Comparison of ENCODE assay signal across 8 cellular contexts in the genomic region with DNA sequence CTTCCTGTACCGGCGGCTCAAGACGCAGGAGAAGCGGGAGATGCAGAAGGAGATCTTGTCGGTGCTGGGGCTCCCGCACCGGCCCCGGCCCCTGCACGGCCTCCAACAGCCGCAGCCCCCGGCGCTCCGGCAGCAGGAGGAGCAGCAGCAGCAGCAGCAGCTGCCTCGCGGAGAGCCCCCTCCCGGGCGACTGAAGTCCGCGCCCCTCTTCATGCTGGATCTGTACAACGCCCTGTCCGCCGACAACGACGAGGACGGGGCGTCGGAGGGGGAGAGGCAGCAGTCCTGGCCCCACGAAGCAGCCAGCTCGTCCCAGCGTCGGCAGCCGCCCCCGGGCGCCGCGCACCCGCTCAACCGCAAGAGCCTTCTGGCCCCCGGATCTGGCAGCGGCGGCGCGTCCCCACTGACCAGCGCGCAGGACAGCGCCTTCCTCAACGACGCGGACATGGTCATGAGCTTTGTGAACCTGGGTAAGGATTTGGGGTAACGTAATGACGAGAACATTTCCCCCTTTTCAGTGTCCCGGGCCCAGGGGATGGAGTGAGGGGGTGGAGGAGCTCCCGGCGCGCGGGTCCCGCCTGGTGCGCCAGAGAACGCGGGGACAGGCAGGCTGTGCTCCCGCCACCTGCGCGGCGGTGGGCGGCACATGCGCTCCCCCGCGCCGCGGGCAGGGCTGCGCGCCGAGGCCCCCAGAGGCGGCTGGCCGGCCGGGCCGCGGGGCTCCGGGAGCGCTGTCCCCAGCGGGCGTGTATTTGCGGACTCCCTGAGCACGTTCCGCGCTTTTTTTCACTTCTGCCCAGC. TPM values are rescaled to one million over a fixed set of nuclear protein-coding genes. Genes with fewer than 3 reads are reported as not detected.
DNase-seq lines count a peak whose midpoint lies in the region; ATAC-seq and TF ChIP-seq lines count a peak whose summit lies in the region.

No MANE protein-coding gene starts in this region.

- H3K4me3 ChIP-seq in Panc1 (ENCODE audit: low read depth in 2 of 2, low read length in 2 of 2) (peak overlapping the region; percentile 61 to 85), epithelial cell of proximal tubule (ENCODE audit: low read depth, low read length) (peak overlapping the region; percentile 46), neuronal stem cell (ENCODE audit: low read length in 2 of 2) (peak overlapping the region; percentile 21 to 83)

- no TSS peak for BruUV-seq in Panc1 (replicated peaks; lab: Mats Ljungman, UMichigan)

- H2AFZ ChIP-seq in neuronal stem cell (ENCODE audit: low read length) = peak overlapping the region; percentile 95

- no peak overlapping the region for H2BK120ac ChIP-seq in neuronal stem cell (ENCODE audit: low read depth, low read length)

- H3K27ac ChIP-seq in Panc1 (ENCODE audit: low read length) (peak overlapping the region; percentile 69; the same call in 1 of the 2 replicates), neuronal stem cell (replicated peaks; ENCODE audit: low read length) (no peak overlapping the region)

- no peak overlapping the region for H2BK5ac ChIP-seq in neuronal stem cell (ENCODE audit: low read length)

- H3K4me1 ChIP-seq in Panc1 (ENCODE audit: control insufficient read depth, insufficient read depth, low read length) (peaks cover 36% of the 10 kb centered on the region), neuronal stem cell (ENCODE audit: control insufficient read depth in 2 of 2, insufficient read depth in 1 of 2, low read depth in 1 of 2, low read length in 2 of 2) (peaks cover 11 to 21% of the 10 kb centered on the region in 2 donors)

- ATAC-seq in Panc1 = peak; percentile 12
- ATAC-seq in HG03460 (IDR thresholded peaks at IDR 0.05; ENCODE audit: unreplicated experiment) = no peak

- POLR2A ChIA-PET in Panc1 (lab: Charles Lee) = no interaction called here

- H3K36me3 ChIP-seq in Panc1 (ENCODE audit: control insufficient read depth, insufficient read depth, low read length) (no peaks in the 10 kb centered on the region; the same call in 1 of the 2 replicates), neuronal stem cell (replicated peaks in 1 of 2; ENCODE audit: control insufficient read depth in 2 of 2, insufficient read depth in 2 of 2, low read length in 2 of 2) (no peaks in the 10 kb centered on the region)

- H4K8ac ChIP-seq in neuronal stem cell (ENCODE audit: low read depth, low read length) = no peak overlapping the region

- H3K79me1 ChIP-seq in neuronal stem cell (ENCODE audit: low read depth, low read length) = no peaks in the 10 kb centered on the region

- no peak overlapping the region for H2AK5ac ChIP-seq in neuronal stem cell (ENCODE audit: low read depth, low read length)

- DNase-seq in stimulated activated CD4-positive, alpha-beta T cell treated with anti-CD3 and anti-CD28 coated beads, Interleukin-12 subunit alpha, Interleukin-12 subunit beta, amount 100 ng/mL, for 4 hours = peak; percentile 1
- no peak for DNase-seq in stimulated activated CD4-positive, alpha-beta T cell treated with anti-CD3 and anti-CD28 coated beads, Interleukin-2, amount 100 ng/mL, for 48 hours
- DNase-seq in Panc1 (ENCODE audit: low read depth, low spot score) = no peak
- DNase-seq in epithelial cell of proximal tubule (ENCODE audit: low read depth) = no peak
- peak; percentile 47 for DNase-seq in neuronal stem cell (ENCODE audit: low spot score)
- DNase-seq in NCI-H774 (lab: John Stamatoyannopoulos, UW) = no peak
- no peak for DNase-seq in cerebellar cortex (ENCODE audit: low spot score)

- H3K27me3 ChIP-seq in Panc1 (ENCODE audit: control insufficient read depth, insufficient read depth, low read length) (no peaks in the 10 kb centered on the region), neuronal stem cell (ENCODE audit: control insufficient read depth in 3 of 3, insufficient read depth in 3 of 3, low read depth in 1 of 3, low read length in 3 of 3) (peaks cover 20 to 91% (median 51%) of the 10 kb centered on the region in 3 experiments)

- no peak overlapping the region for H4K91ac ChIP-seq in neuronal stem cell (ENCODE audit: low read depth, low read length, poor library complexity)

- CTCF ChIA-PET in Panc1 (lab: Charles Lee) = no interaction called here

- in situ Hi-C loops in Panc1 (cut with HindIII; ENCODE audit: low pct_unique_long_range_greater_than_20kb, low sequenced_read_pairs) = no loop called here

- peak overlapping the region; percentile 98 for H3K4me2 ChIP-seq in neuronal stem cell (ENCODE audit: insufficient read depth, low read length, poor library complexity, severe bottlenecking)

- no peak overlapping the region for H3K14ac ChIP-seq in neuronal stem cell (ENCODE audit: low read length)

- TF ChIP-seq CTCF in Panc1 (IDR thresholded peaks at IDR 0.05) (peak; percentile 49), epithelial cell of proximal tubule (conservative IDR thresholded peaks at IDR 0.05; ENCODE audit: low read depth, low read length) (no peak)

- H2BK12ac ChIP-seq in neuronal stem cell (ENCODE audit: low read length) = no peak overlapping the region

- no peak overlapping the region for H2BK15ac ChIP-seq in neuronal stem cell (ENCODE audit: low read length)

- WGBS in neuronal stem cell (ENCODE audit: extremely low coverage in 2 of 2, insufficient read length in 2 of 2, insufficient replicate concordance in 1 of 2), 2 donors = no CpG with 5 or more reads among the region's 86 CpGs

- H3K23ac ChIP-seq in neuronal stem cell (ENCODE audit: low read depth, low read length, poor library complexity) = peak overlapping the region; percentile 75

- intact Hi-C loops in Panc1 (cut with micrococcal nuclease; ENCODE audit: unreplicated experiment) = loop anchor here (5.0 to 10.0 kb wide), 4 partner anchors 147 to 445 kb away; partner anchors contain the start of gene TXNDC5

- no peaks in the 10 kb centered on the region for H3K9me3 ChIP-seq in Panc1 (ENCODE audit: control insufficient read depth, insufficient read depth, low read depth, low read length)
- peaks cover 0 to 2% of the 10 kb centered on the region in 2 donors for H3K9me3 ChIP-seq in neuronal stem cell (replicated peaks in 1 of 2; ENCODE audit: control insufficient read depth in 2 of 2, insufficient read depth in 1 of 2, low read depth in 1 of 2, low read length in 2 of 2)

- peak overlapping the region; percentile 30 for H3K9ac ChIP-seq in neuronal stem cell (ENCODE audit: low read depth, low read length, poor library complexity)

- peak overlapping the region; percentile 85 for H3K18ac ChIP-seq in neuronal stem cell (ENCODE audit: low read length)

- no peak overlapping the region for H3K4ac ChIP-seq in neuronal stem cell (ENCODE audit: low read length)

RNA-seq across cellular contexts. Expression of gene BMP6, which starts 1.5 kb away (rescaled TPM):
- 13.6 TPM for total RNA-seq in Panc1 (2021; ENCODE audit: unreplicated experiment)
- 12.0 TPM for polyA plus RNA-seq in Panc1 (2012; ENCODE audit: insufficient read length)
- 0.29 and 1.3 TPM in 2 replicates for total RNA-seq in epithelial cell of proximal tubule
- 0.59 TPM for polyA plus RNA-seq in neuronal stem cell (2013, experiment 1 of 2)
- 0.66 TPM for polyA plus RNA-seq in neuronal stem cell (2013, experiment 2 of 2)

Comparison
In these comparisons a context has a peak if more than half of its experiments do, and no peak if none do; other contexts are left out.
1. DNase-seq: peak in stimulated activated CD4-positive, alpha-beta T cell treated with anti-CD3 and anti-CD28 coated beads, Interleukin-12 subunit alpha, Interleukin-12 subunit beta, amount 100 ng/mL, for 4 hours (single experiment) and neuronal stem cell (single experiment); none in stimulated activated CD4-positive, alpha-beta T cell treated with anti-CD3 and anti-CD28 coated beads, Interleukin-2, amount 100 ng/mL, for 48 hours (0 of 2), Panc1 (single experiment), epithelial cell of proximal tubule (single experiment), NCI-H774 (single experiment) and cerebellar cortex (single experiment).
2. Peak in every context shown above with its lines, with median percentiles within 50 percentile points of each other: H3K4me3 ChIP-seq.